In the genomic region with DNA sequence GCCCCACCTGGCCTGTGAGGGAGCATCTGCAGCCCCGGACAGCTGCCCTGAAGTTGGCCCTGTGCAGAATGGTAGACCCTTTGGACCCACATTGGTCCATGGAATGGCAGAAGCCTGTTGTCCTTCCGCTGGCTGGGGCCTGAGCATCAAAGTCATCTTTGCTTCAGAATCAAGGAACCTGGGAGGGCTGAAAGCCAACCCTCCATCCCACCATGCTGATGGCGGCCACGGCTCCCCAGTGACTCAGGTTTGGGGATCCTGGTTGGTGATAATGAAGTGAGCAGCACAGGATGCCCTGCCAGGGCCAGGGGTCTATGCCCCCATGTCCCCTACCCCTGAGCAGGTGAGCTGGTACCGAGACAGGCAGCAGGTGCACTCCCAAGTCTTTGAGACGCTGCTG, we compare ENCODE assay signal across 26 cellular contexts.
"Had no signal": no experiment of that assay in that cellular context is flagged by ENCODE, and none has a peak within 500 bp of the region (broad histone marks: within the 10 kb centered on the region; RNA-seq: fewer than 3 reads in every experiment).

No MANE protein-coding gene starts in this region.

- H3K4me3 ChIP-seq: body of pancreas, cardiac muscle cell, colonic mucosa, esophagus squamous epithelium, ovary, skin epidermis, thoracic aorta had no signal

- H3K4me1 Mint-ChIP-seq: mesothelial cell of epicardium; stimulated activated effector memory CD8-positive, alpha-beta T cell treated with anti-CD3 and anti-CD28 coated beads, Interleukin-12 subunit alpha, Interleukin-12 subunit beta, amount 100 ng/mL, for 72 hours had no signal

- H3K4me3 Mint-ChIP-seq: activated naive CD8-positive, alpha-beta T cell; mesothelial cell of epicardium; naive thymus-derived CD4-positive, alpha-beta T cell; stimulated activated effector memory CD8-positive, alpha-beta T cell treated with anti-CD3 and anti-CD28 coated beads, Interleukin-12 subunit alpha, Interleukin-12 subunit beta, amount 100 ng/mL, for 72 hours; stimulated activated naive CD8-positive, alpha-beta T cell treated with anti-CD3 and anti-CD28 coated beads, Interleukin-15, Interleukin-2, amounts not matched to agents 100 ng/mL and 50 ng/mL, for 24 hours had no signal

- ATAC-seq: body of pancreas; naive thymus-derived CD4-positive, alpha-beta T cell; sciatic nerve; stimulated activated effector memory CD8-positive, alpha-beta T cell treated with anti-CD3 and anti-CD28 coated beads, Interleukin-12 subunit alpha, Interleukin-12 subunit beta, amount 100 ng/mL, for 72 hours had no signal

- H3K27ac Mint-ChIP-seq: mesothelial cell of epicardium; naive thymus-derived CD4-positive, alpha-beta T cell; progenitor cell of endocrine pancreas; stimulated activated effector memory CD8-positive, alpha-beta T cell treated with anti-CD3 and anti-CD28 coated beads, Interleukin-12 subunit alpha, Interleukin-12 subunit beta, amount 100 ng/mL, for 72 hours; stimulated activated naive CD8-positive, alpha-beta T cell treated with anti-CD3 and anti-CD28 coated beads, Interleukin-15, Interleukin-2, amounts not matched to agents 100 ng/mL and 50 ng/mL, for 24 hours had no signal

- H3K27me3 ChIP-seq: body of pancreas, colonic mucosa, ovary had no signal

- H3K36me3 ChIP-seq: cardiac muscle cell, colonic mucosa, esophagus squamous epithelium, ovary, thoracic aorta had no signal

- H3K9me3 ChIP-seq: body of pancreas, colonic mucosa, esophagus squamous epithelium, ovary, thoracic aorta had no signal

- H3K4me1 ChIP-seq: body of pancreas, colonic mucosa, esophagus squamous epithelium had no signal

- H3K9me3 Mint-ChIP-seq: mesothelial cell of epicardium; stimulated activated effector memory CD8-positive, alpha-beta T cell treated with anti-CD3 and anti-CD28 coated beads, Interleukin-12 subunit alpha, Interleukin-12 subunit beta, amount 100 ng/mL, for 72 hours; stimulated activated naive CD8-positive, alpha-beta T cell treated with anti-CD3 and anti-CD28 coated beads, Interleukin-15, Interleukin-2, amounts not matched to agents 100 ng/mL and 50 ng/mL, for 24 hours had no signal

- DNase-seq: activated CD4-positive, alpha-beta T cell treated with anti-CD3 and anti-CD28 coated beads for 4 hours; activated CD4-positive, alpha-beta T cell treated with anti-CD3 and anti-CD28 coated beads, Interleukin-2, amount 50 U/mL, for 48 hours; activated CD8-positive, alpha-beta memory T cell treated with anti-CD3 and anti-CD28 coated beads for 24 hours; activated effector memory CD4-positive, alpha-beta T cell treated with Interleukin-2 at 50 U/mL for 16 hours; activated naive CD4-positive, alpha-beta T cell treated with Interleukin-2 at 50 U/mL for 16 hours; body of pancreas; colonic mucosa; effector CD8-positive, alpha-beta T cell; esophagus squamous epithelium; foreskin melanocyte; naive thymus-derived CD4-positive, alpha-beta T cell; ovary; stimulated activated CD4-positive, alpha-beta T cell treated with anti-CD3 and anti-CD28 coated beads, Interleukin-4, amount 100 ng/mL, for 24 hours; T-helper 9 cell; trophoblast cell had no signal

- H3K27ac ChIP-seq: body of pancreas, cardiac muscle cell, colonic mucosa, epithelial cell of prostate, esophagus squamous epithelium, ovary, skin epidermis, thoracic aorta, VCaP had no signal

- H3K36me3 Mint-ChIP-seq: activated naive CD8-positive, alpha-beta T cell; mesothelial cell of epicardium; stimulated activated effector memory CD8-positive, alpha-beta T cell treated with anti-CD3 and anti-CD28 coated beads, Interleukin-12 subunit alpha, Interleukin-12 subunit beta, amount 100 ng/mL, for 72 hours had no signal

- H3K27me3 Mint-ChIP-seq: stimulated activated naive CD8-positive, alpha-beta T cell treated with anti-CD3 and anti-CD28 coated beads, Interleukin-15, Interleukin-2, amounts not matched to agents 100 ng/mL and 50 ng/mL, for 24 hours had no signal
